Comparison of ENCODE assay signal across 1 cellular context in the genomic region with DNA sequence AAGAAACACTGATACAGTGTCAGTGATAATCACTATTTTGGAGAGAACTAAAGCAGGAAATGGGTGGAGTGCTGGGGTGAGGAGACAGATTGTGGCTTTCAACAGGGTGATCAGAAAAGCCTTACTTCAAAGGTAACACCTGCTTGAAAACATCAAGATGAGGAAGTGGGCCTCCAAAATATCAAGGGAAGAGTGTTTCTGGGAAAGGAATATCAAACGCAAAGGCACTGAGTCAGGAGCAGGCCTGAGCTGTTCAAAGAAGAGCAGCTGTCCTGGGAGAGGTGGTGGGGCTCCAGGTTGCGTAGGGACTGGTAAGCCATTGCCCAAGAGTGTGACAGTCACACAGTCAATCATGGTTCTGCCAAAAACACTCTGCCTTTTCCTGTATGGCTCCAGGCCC.
TF ChIP-seq lines count a peak whose summit lies in the region.

No MANE protein-coding gene starts in this region.

TF ChIP-seq in HepG2, 621 proteins besides CTCF, POLR2A, EP300 and RAD21:
- TF ChIP-seq XRCC5 (optimal IDR thresholded peaks at IDR 0.05; ENCODE audit: low read length), result no peak
- no peak for TF ChIP-seq ZFP82 (CRISPR knock-in tag; IDR thresholded peaks at IDR 0.05; ENCODE audit: borderline replicate concordance)
- TF ChIP-seq PPARG (CRISPR knock-in tag; conservative IDR thresholded peaks at IDR 0.05), result no peak
- TF ChIP-seq, protein P1, sequence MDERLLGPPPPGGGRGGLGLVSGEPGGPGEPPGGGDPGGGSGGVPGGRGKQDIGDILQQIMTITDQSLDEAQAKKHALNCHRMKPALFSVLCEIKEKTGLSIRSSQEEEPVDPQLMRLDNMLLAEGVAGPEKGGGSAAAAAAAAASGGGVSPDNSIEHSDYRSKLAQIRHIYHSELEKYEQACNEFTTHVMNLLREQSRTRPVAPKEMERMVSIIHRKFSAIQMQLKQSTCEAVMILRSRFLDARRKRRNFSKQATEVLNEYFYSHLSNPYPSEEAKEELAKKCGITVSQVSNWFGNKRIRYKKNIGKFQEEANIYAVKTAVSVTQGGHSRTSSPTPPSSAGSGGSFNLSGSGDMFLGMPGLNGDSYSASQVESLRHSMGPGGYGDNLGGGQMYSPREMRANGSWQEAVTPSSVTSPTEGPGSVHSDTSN (CRISPR knock-in tag; IDR thresholded peaks at IDR 0.05), result no peak
- TF ChIP-seq, protein P2, sequence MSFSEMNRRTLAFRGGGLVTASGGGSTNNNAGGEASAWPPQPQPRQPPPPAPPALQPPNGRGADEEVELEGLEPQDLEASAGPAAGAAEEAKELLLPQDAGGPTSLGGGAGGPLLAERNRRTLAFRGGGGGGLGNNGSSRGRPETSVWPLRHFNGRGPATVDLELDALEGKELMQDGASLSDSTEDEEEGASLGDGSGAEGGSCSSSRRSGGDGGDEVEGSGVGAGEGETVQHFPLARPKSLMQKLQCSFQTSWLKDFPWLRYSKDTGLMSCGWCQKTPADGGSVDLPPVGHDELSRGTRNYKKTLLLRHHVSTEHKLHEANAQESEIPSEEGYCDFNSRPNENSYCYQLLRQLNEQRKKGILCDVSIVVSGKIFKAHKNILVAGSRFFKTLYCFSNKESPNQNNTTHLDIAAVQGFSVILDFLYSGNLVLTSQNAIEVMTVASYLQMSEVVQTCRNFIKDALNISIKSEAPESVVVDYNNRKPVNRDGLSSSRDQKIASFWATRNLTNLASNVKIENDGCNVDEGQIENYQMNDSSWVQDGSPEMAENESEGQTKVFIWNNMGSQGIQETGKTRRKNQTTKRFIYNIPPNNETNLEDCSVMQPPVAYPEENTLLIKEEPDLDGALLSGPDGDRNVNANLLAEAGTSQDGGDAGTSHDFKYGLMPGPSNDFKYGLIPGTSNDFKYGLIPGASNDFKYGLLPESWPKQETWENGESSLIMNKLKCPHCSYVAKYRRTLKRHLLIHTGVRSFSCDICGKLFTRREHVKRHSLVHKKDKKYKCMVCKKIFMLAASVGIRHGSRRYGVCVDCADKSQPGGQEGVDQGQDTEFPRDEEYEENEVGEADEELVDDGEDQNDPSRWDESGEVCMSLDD (CRISPR knock-in tag; IDR thresholded peaks at IDR 0.05; ENCODE audit: borderline replicate concordance), result no peak
- TF ChIP-seq ZNF3 (CRISPR knock-in tag; IDR thresholded peaks at IDR 0.05), result peak; percentile 42; the same call in 1 of the 2 replicates
- TF ChIP-seq HES4 (CRISPR knock-in tag; IDR thresholded peaks at IDR 0.05; ENCODE audit: borderline replicate concordance), result no peak
- TF ChIP-seq, protein P3, sequence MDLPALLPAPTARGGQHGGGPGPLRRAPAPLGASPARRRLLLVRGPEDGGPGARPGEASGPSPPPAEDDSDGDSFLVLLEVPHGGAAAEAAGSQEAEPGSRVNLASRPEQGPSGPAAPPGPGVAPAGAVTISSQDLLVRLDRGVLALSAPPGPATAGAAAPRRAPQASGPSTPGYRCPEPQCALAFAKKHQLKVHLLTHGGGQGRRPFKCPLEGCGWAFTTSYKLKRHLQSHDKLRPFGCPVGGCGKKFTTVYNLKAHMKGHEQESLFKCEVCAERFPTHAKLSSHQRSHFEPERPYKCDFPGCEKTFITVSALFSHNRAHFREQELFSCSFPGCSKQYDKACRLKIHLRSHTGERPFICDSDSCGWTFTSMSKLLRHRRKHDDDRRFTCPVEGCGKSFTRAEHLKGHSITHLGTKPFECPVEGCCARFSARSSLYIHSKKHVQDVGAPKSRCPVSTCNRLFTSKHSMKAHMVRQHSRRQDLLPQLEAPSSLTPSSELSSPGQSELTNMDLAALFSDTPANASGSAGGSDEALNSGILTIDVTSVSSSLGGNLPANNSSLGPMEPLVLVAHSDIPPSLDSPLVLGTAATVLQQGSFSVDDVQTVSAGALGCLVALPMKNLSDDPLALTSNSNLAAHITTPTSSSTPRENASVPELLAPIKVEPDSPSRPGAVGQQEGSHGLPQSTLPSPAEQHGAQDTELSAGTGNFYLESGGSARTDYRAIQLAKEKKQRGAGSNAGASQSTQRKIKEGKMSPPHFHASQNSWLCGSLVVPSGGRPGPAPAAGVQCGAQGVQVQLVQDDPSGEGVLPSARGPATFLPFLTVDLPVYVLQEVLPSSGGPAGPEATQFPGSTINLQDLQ (CRISPR knock-in tag; IDR thresholded peaks at IDR 0.05), result no peak
